Comparison of ENCODE assay signal across 19 cellular contexts in the genomic region with DNA sequence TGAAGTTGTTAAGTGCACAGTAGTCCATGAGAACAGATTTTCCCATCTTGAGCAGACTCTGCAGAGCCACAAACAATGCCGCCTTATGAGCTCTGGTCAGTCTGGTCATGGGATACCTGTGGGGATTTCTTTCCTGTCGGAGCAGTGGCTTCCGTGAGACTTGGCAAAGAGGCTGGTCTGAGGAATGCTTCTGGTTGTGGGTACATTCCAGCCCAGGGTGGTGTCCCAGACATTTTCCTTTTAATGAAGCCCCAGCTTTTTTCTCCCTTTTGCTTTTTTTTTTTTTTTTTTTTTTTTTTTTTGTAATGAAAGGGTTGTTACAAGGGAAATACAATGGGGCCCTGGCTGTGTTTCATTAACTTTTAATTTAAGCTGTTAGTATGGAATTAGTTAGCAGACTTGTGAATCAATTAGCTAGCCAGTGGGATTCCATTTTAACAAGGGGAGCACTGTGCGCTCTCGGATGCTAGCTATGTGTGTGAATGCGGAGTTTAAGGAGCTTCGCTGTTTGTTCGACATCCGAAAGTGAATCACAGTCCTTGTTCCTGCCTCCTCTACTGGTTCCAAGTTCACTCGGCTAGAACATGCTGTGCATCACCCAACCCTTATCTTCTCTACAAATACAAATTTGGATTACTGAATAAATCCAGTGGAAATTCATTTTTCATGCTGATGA.
DNase-seq lines count a peak whose midpoint lies in the region; ATAC-seq, FAIRE-seq and TF ChIP-seq lines count a peak whose summit lies in the region.
"Had no signal": no experiment of that assay in that cellular context is flagged by ENCODE, and none has a peak within 500 bp of the region (broad histone marks: within the 10 kb centered on the region; RNA-seq: fewer than 3 reads in every experiment).

No MANE protein-coding gene starts in this region.

- peak overlapping the region; percentile 28 for H3K27ac Mint-ChIP-seq in MCF 10A (ENCODE audit: low read depth, unreplicated experiment)
- H3K27ac Mint-ChIP-seq in natural killer cell treated with Interleukin-12 subunit alpha and Interleukin-12 subunit beta and Interleukin-15 and Interleukin-18, amount 100 ng/mL, for 72 hours = no peak overlapping the region
- H3K27ac Mint-ChIP-seq: activated CD8-positive, alpha-beta memory T cell treated with anti-CD3 and anti-CD28 coated beads, Interleukin-2, amount 10 ng/mL, durations not matched to agents 7 days and 5 days; activated naive CD4-positive, alpha-beta T cell treated with anti-CD3 and anti-CD28 coated beads, Interleukin-2, amount 10 ng/mL, durations not matched to agents 7 days and 5 days; progenitor cell of endocrine pancreas had no signal

- H3K4me3 Mint-ChIP-seq in MCF 10A (ENCODE audit: unreplicated experiment) = peak overlapping the region; percentile 33
- H3K4me3 Mint-ChIP-seq in natural killer cell treated with Interleukin-12 subunit alpha and Interleukin-12 subunit beta and Interleukin-15 and Interleukin-18, amount 100 ng/mL, for 72 hours = no peak overlapping the region
- H3K4me3 Mint-ChIP-seq: activated CD8-positive, alpha-beta memory T cell treated with anti-CD3 and anti-CD28 coated beads, Interleukin-2, amount 10 ng/mL, durations not matched to agents 7 days and 5 days; activated naive CD4-positive, alpha-beta T cell treated with anti-CD3 and anti-CD28 coated beads, Interleukin-2, amount 10 ng/mL, durations not matched to agents 7 days and 5 days had no signal

- no peak overlapping the region for H3K27ac ChIP-seq in keratinocyte (ENCODE audit: control insufficient read depth, insufficient read depth, low read length)
- H3K27ac ChIP-seq: epithelial cell of prostate, SJSA1 had no signal

- no peaks in the 10 kb centered on the region for H3K9me3 ChIP-seq in keratinocyte (ENCODE audit: control insufficient read depth, low read depth, low read length)
- H3K9me3 ChIP-seq in skeletal muscle satellite cell (replicated peaks; ENCODE audit: low read length) = no peaks in the 10 kb centered on the region
- H3K9me3 ChIP-seq: BE2C, SJSA1 had no signal

- POLR2A ChIA-PET in MCF 10A (lab: Yijun Ruan, JAX) = interaction anchor here (0.6 to 1.4 kb wide), 9 partner anchors 9 to 498 kb away, joined by 3 to 12 read pairs (median 3); no protein-coding TSS in a partner anchor

- TF ChIP-seq CTCF in MCF 10A (IDR thresholded peaks at IDR 0.05; ENCODE audit: unreplicated experiment) (no peak), keratinocyte (optimal IDR thresholded peaks at IDR 0.05 in 1 of 3, IDR thresholded peaks at IDR 0.05 in 1 of 3, conservative IDR thresholded peaks at IDR 0.05 in 1 of 3; ENCODE audit: extremely low read depth in 1 of 3, insufficient read depth in 2 of 3, low read length in 3 of 3) (no peak)

- dilution Hi-C loops in keratinocyte (cut with MboI; ENCODE audit: extremely low pct_ligation_motif_present, low sequenced_read_pairs) = no loop called here

- FAIRE-seq in keratinocyte (lab: Jason Lieb, UNC) = peak; percentile 60
- FAIRE-seq: GM12878 had no signal

- no TSS peak for BruUV-seq in MCF 10A (replicated peaks; lab: Mats Ljungman, UMichigan)

- H3K4me1 Mint-ChIP-seq in MCF 10A (ENCODE audit: insufficient read depth, unreplicated experiment) = peaks cover 18% of the 10 kb centered on the region
- H3K4me1 Mint-ChIP-seq in natural killer cell treated with Interleukin-12 subunit alpha and Interleukin-12 subunit beta and Interleukin-15 and Interleukin-18, amount 100 ng/mL, for 72 hours (ENCODE audit: low read depth in 2 of 2) = no peaks in the 10 kb centered on the region
- H3K4me1 Mint-ChIP-seq: activated CD8-positive, alpha-beta memory T cell treated with anti-CD3 and anti-CD28 coated beads, Interleukin-2, amount 10 ng/mL, durations not matched to agents 7 days and 5 days; activated naive CD4-positive, alpha-beta T cell treated with anti-CD3 and anti-CD28 coated beads, Interleukin-2, amount 10 ng/mL, durations not matched to agents 7 days and 5 days had no signal

- intact Hi-C loops in MCF 10A (cut with micrococcal nuclease) = no loop called here

- H3K27me3 ChIP-seq in keratinocyte (ENCODE audit: control insufficient read depth, extremely low read depth, insufficient read depth, low read length) = no peaks in the 10 kb centered on the region
- no peaks in the 10 kb centered on the region for H3K27me3 ChIP-seq in skeletal muscle satellite cell (ENCODE audit: control insufficient read depth, insufficient read depth, low read length)
- H3K27me3 ChIP-seq: BE2C, SJSA1 had no signal

- H3K9ac ChIP-seq in keratinocyte (ENCODE audit: control insufficient read depth, extremely low read depth, insufficient read depth, low read length) = no peak overlapping the region
- peak overlapping the region; percentile 70 for H3K9ac ChIP-seq in skeletal muscle satellite cell (ENCODE audit: low read depth, low read length)

- ATAC-seq in natural killer cell treated with Interleukin-12 subunit alpha and Interleukin-12 subunit beta and Interleukin-15 and Interleukin-18, amount 100 ng/mL, for 72 hours = no peak
- ATAC-seq: activated CD8-positive, alpha-beta memory T cell treated with anti-CD3 and anti-CD28 coated beads, Interleukin-2, amount 10 ng/mL, durations not matched to agents 7 days and 5 days; GM12878 had no signal

- no peaks in the 10 kb centered on the region for H3K27me3 Mint-ChIP-seq in MCF 10A (ENCODE audit: insufficient read depth, unreplicated experiment)
- H3K27me3 Mint-ChIP-seq in natural killer cell treated with Interleukin-12 subunit alpha and Interleukin-12 subunit beta and Interleukin-15 and Interleukin-18, amount 100 ng/mL, for 72 hours = peaks cover 14 to 23% of the 10 kb centered on the region in 2 donors
- H3K27me3 Mint-ChIP-seq: progenitor cell of endocrine pancreas had no signal

- DNase-seq in HT1080 (ENCODE audit: low read depth) = peak; percentile 21
- DNase-seq in MCF 10A (ENCODE audit: unreplicated experiment) = peak; percentile 38
- no peak for DNase-seq in keratinocyte (ENCODE audit: low read depth, low spot score)
- DNase-seq in NCI-H187 treated with DMSO at 0.1 percent for 48 hours (lab: John Stamatoyannopoulos, UW) = no peak
- DNase-seq in natural killer cell treated with Interleukin-12 subunit alpha and Interleukin-12 subunit beta and Interleukin-15 and Interleukin-18, amount 100 ng/mL, for 72 hours (ENCODE audit: low spot score) = no peak
- DNase-seq in NCI-H2107 treated with DMSO at 0.1 percent for 48 hours (lab: John Stamatoyannopoulos, UW; ENCODE audit: unreplicated experiment) = no peak
- no peak for DNase-seq in activated T-cell treated with anti-CD3 and anti-CD28 coated beads for 4 hours
- DNase-seq: activated CD8-positive, alpha-beta memory T cell treated with anti-CD3 and anti-CD28 coated beads, Interleukin-2, amount 10 ng/mL, durations not matched to agents 7 days and 5 days; activated naive CD4-positive, alpha-beta T cell treated with anti-CD3 and anti-CD28 coated beads, Interleukin-2, amount 10 ng/mL, durations not matched to agents 7 days and 5 days; BE2C; DND-41; hippocampal formation; Kasumi-1; NCI-H2029 had no signal

- H3K4me3 ChIP-seq in keratinocyte (ENCODE audit: control insufficient read depth in 2 of 3, extremely low read depth in 1 of 3, insufficient read depth in 2 of 3, low read depth in 1 of 3, low read length in 3 of 3) (no peak overlapping the region), skeletal muscle satellite cell (ENCODE audit: low read length) (peak overlapping the region; percentile 7)
- H3K4me3 ChIP-seq: GM12878, SJSA1 had no signal

- peak overlapping the region; percentile 52 for H2AFZ ChIP-seq in keratinocyte (ENCODE audit: control insufficient read depth, low read length)

- H3K4me1 ChIP-seq in keratinocyte (ENCODE audit: control insufficient read depth, extremely low read depth, insufficient read depth, low read length) = peaks cover 20% of the 10 kb centered on the region
- peaks cover 28% of the 10 kb centered on the region for H3K4me1 ChIP-seq in skeletal muscle satellite cell (ENCODE audit: control insufficient read depth, insufficient read depth, low read length)
- H3K4me1 ChIP-seq: BE2C had no signal

- H4K20me1 ChIP-seq in keratinocyte (ENCODE audit: control insufficient read depth, extremely low read depth, insufficient read depth, low read length) = no peaks in the 10 kb centered on the region

- H3K36me3 Mint-ChIP-seq in MCF 10A (ENCODE audit: insufficient read depth, unreplicated experiment) = no peaks in the 10 kb centered on the region
- H3K36me3 Mint-ChIP-seq in natural killer cell treated with Interleukin-12 subunit alpha and Interleukin-12 subunit beta and Interleukin-15 and Interleukin-18, amount 100 ng/mL, for 72 hours = no peaks in the 10 kb centered on the region
- H3K36me3 Mint-ChIP-seq: activated CD8-positive, alpha-beta memory T cell treated with anti-CD3 and anti-CD28 coated beads, Interleukin-2, amount 10 ng/mL, durations not matched to agents 7 days and 5 days; activated naive CD4-positive, alpha-beta T cell treated with anti-CD3 and anti-CD28 coated beads, Interleukin-2, amount 10 ng/mL, durations not matched to agents 7 days and 5 days had no signal

- H3K9me3 Mint-ChIP-seq in MCF 10A (ENCODE audit: unreplicated experiment) = no peaks in the 10 kb centered on the region
- H3K9me3 Mint-ChIP-seq in natural killer cell treated with Interleukin-12 subunit alpha and Interleukin-12 subunit beta and Interleukin-15 and Interleukin-18, amount 100 ng/mL, for 72 hours = no peaks in the 10 kb centered on the region
- H3K9me3 Mint-ChIP-seq: activated naive CD4-positive, alpha-beta T cell treated with anti-CD3 and anti-CD28 coated beads, Interleukin-2, amount 10 ng/mL, durations not matched to agents 7 days and 5 days had no signal

- no peaks in the 10 kb centered on the region for H3K9me1 ChIP-seq in keratinocyte (ENCODE audit: control insufficient read depth, extremely low read depth, insufficient read depth, low read length)

- CTCF ChIA-PET in MCF 10A (lab: Yijun Ruan, JAX) = interaction anchor here (0.6 to 1.0 kb wide), 10 partner anchors 18 to 187 kb away, joined by 3 to 4 read pairs (median 3); no protein-coding TSS in a partner anchor

- no peaks in the 10 kb centered on the region for H3K79me2 ChIP-seq in keratinocyte (ENCODE audit: control insufficient read depth, insufficient read depth, low read length)

- H3K36me3 ChIP-seq in keratinocyte (ENCODE audit: control insufficient read depth in 2 of 2, extremely low read depth in 1 of 2, insufficient read depth in 2 of 2, low read length in 2 of 2) (no peaks in the 10 kb centered on the region), skeletal muscle satellite cell (ENCODE audit: insufficient read depth, low read length) (peaks cover 6% of the 10 kb centered on the region)
- H3K36me3 ChIP-seq: BE2C, SJSA1 had no signal

- H3K4me2 ChIP-seq in keratinocyte (ENCODE audit: control insufficient read depth, extremely low read depth, insufficient read depth, low read depth, low read length) = peak overlapping the region; percentile 50
- H3K4me2 ChIP-seq in skeletal muscle satellite cell (ENCODE audit: low read length) = peak overlapping the region; percentile 78

Comparison
In these comparisons a context has a peak if more than half of its experiments do, and no peak if none do; other contexts are left out.
1. DNase-seq: peak in HT1080 (single experiment) and MCF 10A (single experiment); none in keratinocyte (single experiment), NCI-H187 treated with DMSO at 0.1 percent for 48 hours (single experiment), natural killer cell treated with Interleukin-12 subunit alpha and Interleukin-12 subunit beta and Interleukin-15 and Interleukin-18, amount 100 ng/mL, for 72 hours (single experiment), NCI-H2107 treated with DMSO at 0.1 percent for 48 hours (single experiment) and activated T-cell treated with anti-CD3 and anti-CD28 coated beads for 4 hours (single experiment).